ENCODE assay signal across 1 cellular context in genomic region chr19:35744335-35744687, GRCh38.
A peak's percentile ranks its signal among the peaks of the same experiment; 100 is the strongest.
TF ChIP-seq lines count a peak whose summit lies in the region.

No MANE protein-coding gene starts in this region.

TF ChIP-seq in GM12878, 131 proteins besides CTCF, POLR2A, EP300 and RAD21:
- TF ChIP-seq PKNOX1 (IDR thresholded peaks at IDR 0.05) (peak; percentile 78), HDGF (IDR thresholded peaks at IDR 0.05) (no peak), ZBTB33 (IDR thresholded peaks at IDR 0.05) (no peak), BHLHE40 (IDR thresholded peaks at IDR 0.05; ENCODE audit: borderline replicate concordance in 1 of 2, low read depth in 2 of 2, low read length in 1 of 2) (peak in 1 of 2 experiments; percentile 45; a peak in 2 of 4 replicates)
- TF ChIP-seq, protein P1, sequence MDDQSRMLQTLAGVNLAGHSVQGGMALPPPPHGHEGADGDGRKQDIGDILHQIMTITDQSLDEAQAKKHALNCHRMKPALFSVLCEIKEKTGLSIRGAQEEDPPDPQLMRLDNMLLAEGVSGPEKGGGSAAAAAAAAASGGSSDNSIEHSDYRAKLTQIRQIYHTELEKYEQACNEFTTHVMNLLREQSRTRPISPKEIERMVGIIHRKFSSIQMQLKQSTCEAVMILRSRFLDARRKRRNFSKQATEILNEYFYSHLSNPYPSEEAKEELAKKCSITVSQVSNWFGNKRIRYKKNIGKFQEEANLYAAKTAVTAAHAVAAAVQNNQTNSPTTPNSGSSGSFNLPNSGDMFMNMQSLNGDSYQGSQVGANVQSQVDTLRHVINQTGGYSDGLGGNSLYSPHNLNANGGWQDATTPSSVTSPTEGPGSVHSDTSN (IDR thresholded peaks at IDR 0.05; ENCODE audit: insufficient replicate concordance, low read depth, low read length), result peak; percentile 46
